In genomic region chr7:148962823-148963582, GRCh38 we compare ENCODE assay signal across 1 cellular context.
TF ChIP-seq lines count a peak whose summit lies in the region.

No MANE protein-coding gene starts in this region.

TF ChIP-seq in SK-N-SH, 30 proteins besides CTCF, POLR2A, EP300 and RAD21 (continued from another document):
- TF ChIP-seq, protein P1, sequence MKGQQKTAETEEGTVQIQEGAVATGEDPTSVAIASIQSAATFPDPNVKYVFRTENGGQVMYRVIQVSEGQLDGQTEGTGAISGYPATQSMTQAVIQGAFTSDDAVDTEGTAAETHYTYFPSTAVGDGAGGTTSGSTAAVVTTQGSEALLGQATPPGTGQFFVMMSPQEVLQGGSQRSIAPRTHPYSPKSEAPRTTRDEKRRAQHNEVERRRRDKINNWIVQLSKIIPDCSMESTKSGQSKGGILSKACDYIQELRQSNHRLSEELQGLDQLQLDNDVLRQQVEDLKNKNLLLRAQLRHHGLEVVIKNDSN (IDR thresholded peaks at IDR 0.05; ENCODE audit: borderline replicate concordance, low read depth), result no peak
- TF ChIP-seq, protein P2, sequence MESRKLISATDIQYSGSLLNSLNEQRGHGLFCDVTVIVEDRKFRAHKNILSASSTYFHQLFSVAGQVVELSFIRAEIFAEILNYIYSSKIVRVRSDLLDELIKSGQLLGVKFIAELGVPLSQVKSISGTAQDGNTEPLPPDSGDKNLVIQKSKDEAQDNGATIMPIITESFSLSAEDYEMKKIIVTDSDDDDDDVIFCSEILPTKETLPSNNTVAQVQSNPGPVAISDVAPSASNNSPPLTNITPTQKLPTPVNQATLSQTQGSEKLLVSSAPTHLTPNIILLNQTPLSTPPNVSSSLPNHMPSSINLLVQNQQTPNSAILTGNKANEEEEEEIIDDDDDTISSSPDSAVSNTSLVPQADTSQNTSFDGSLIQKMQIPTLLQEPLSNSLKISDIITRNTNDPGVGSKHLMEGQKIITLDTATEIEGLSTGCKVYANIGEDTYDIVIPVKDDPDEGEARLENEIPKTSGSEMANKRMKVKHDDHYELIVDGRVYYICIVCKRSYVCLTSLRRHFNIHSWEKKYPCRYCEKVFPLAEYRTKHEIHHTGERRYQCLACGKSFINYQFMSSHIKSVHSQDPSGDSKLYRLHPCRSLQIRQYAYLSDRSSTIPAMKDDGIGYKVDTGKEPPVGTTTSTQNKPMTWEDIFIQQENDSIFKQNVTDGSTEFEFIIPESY (IDR thresholded peaks at IDR 0.05; ENCODE audit: borderline replicate concordance, low read depth), result no peak
- TF ChIP-seq FOXM1 (IDR thresholded peaks at IDR 0.05; ENCODE audit: low read depth) (no peak), TAF1 (IDR thresholded peaks at IDR 0.05; ENCODE audit: borderline replicate concordance, low read depth, low read length) (no peak), NRF1 (IDR thresholded peaks at IDR 0.05; ENCODE audit: low read depth, low read length) (no peak), ELF1 (IDR thresholded peaks at IDR 0.05) (no peak), TEAD4 (IDR thresholded peaks at IDR 0.05; ENCODE audit: borderline replicate concordance, insufficient read depth) (peak; percentile 93), RXRA (IDR thresholded peaks at IDR 0.05; ENCODE audit: borderline replicate concordance, low read depth) (no peak), FOSL2 (IDR thresholded peaks at IDR 0.05; ENCODE audit: borderline replicate concordance, low read depth) (peak; percentile 54; the same call in 1 of the 2 replicates), POLR2AphosphoS5 (IDR thresholded peaks at IDR 0.05; ENCODE audit: low read depth, low read length) (no peak), EZH2phosphoT487 (IDR thresholded peaks at IDR 0.05; ENCODE audit: borderline replicate concordance, low read depth) (no peak), PBX3 (IDR thresholded peaks at IDR 0.05) (peak; percentile 65), SIN3A (IDR thresholded peaks at IDR 0.05; ENCODE audit: borderline replicate concordance, low read depth, low read length) (peak; percentile 56; the same call in 1 of the 2 replicates), RFX5 (IDR thresholded peaks at IDR 0.05; ENCODE audit: low read length) (0 out of 2 replicates have a peak, but pooled peaks have one; percentile 52), JUND (IDR thresholded peaks at IDR 0.05) (no peak), CHD2 (IDR thresholded peaks at IDR 0.05; ENCODE audit: low read length, partially characterized antibody) (peak; percentile 70)
